Comparison of ENCODE assay signal across 32 cellular contexts in the genomic region with DNA sequence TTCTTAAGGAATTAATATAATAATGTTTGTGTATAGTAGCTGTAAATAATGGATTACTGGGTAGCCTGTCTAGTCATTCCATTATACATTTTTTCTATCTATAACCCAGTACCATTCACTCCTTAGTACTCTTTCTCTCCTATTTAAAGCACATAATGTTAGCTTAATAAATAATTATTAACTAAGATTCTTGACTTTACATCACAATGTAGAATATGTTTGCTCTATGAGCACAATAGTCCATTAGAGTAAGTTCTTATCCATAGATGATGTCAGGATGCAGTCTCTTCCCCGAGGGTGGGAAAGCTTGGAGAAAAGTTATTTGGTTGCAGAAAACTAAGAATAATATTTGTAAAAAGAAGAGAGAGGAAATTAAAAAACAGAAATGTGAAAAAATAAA.
"Had no signal": no experiment of that assay in that cellular context is flagged by ENCODE, and none has a peak within 500 bp of the region (broad histone marks: within the 10 kb centered on the region; RNA-seq: fewer than 3 reads in every experiment).

No MANE protein-coding gene starts in this region.

- H3K27ac ChIP-seq: adrenal gland, ascending aorta, body of pancreas, brain microvascular endothelial cell, breast epithelium, cardiac muscle cell had no signal

- H3K4me3 ChIP-seq: adrenal gland, ascending aorta, body of pancreas, breast epithelium, cardiac muscle cell had no signal

- ATAC-seq: activated naive CD4-positive, alpha-beta T cell treated with anti-CD3 and anti-CD28 coated beads, Interleukin-2, amount 50 U/mL, for 72 hours; activated naive CD8-positive, alpha-beta T cell treated with anti-CD3 and anti-CD28 coated beads, Interleukin-2, amount 50 U/mL, for 24 hours; activated T-cell treated with anti-CD3 and anti-CD28 coated beads, Interleukin-2, amount 50 U/mL, for 4 hours; activated T-cell treated with anti-CD3 and anti-CD28 coated beads, Interleukin-2, amount 50 U/mL, for 72 hours; activated T-helper 17 cell treated with anti-CD3 and anti-CD28 coated beads, Interleukin-2, amount 50 U/mL, for 72 hours; body of pancreas had no signal

- H3K27me3 ChIP-seq: adrenal gland, ascending aorta, body of pancreas, brain microvascular endothelial cell, breast epithelium, cardiac muscle cell had no signal

- H3K36me3 ChIP-seq: adrenal gland, ascending aorta, brain microvascular endothelial cell, breast epithelium, cardiac muscle cell had no signal

- DNase-seq: activated effector memory CD4-positive, alpha-beta T cell treated with anti-CD3 and anti-CD28 coated beads, Interleukin-2, amount 50 U/mL, for 16 hours; activated effector memory CD4-positive, alpha-beta T cell treated with Interleukin-2 at 50 U/mL for 16 hours; activated gamma-delta T cell; activated gamma-delta T cell treated with Interleukin-2 at 50 U/mL for 16 hours; activated naive CD4-positive, alpha-beta T cell; activated naive CD4-positive, alpha-beta T cell treated with anti-CD3 and anti-CD28 coated beads for 36 hours; activated naive CD4-positive, alpha-beta T cell treated with anti-CD3 and anti-CD28 coated beads, Interleukin-2, amount 10 ng/mL, durations not matched to agents 7 days and 5 days; activated naive CD4-positive, alpha-beta T cell treated with anti-CD3 and anti-CD28 coated beads, Interleukin-2, amount 50 U/mL, for 16 hours; activated naive CD4-positive, alpha-beta T cell treated with Interleukin-2 at 50 U/mL for 16 hours; activated naive CD8-positive, alpha-beta T cell treated with anti-CD3 and anti-CD28 coated beads for 36 hours; activated naive CD8-positive, alpha-beta T cell treated with anti-CD3 and anti-CD28 coated beads, Interleukin-2, amount 10 ng/mL, durations not matched to agents 7 days and 5 days; activated naive CD8-positive, alpha-beta T cell treated with anti-CD3 and anti-CD28 coated beads, Interleukin-2, amount 50 U/mL, for 24 hours; activated T-cell treated with anti-CD3 and anti-CD28 coated beads, Interleukin-2, amount 50 U/mL, for 4 hours; activated T-cell treated with anti-CD3 and anti-CD28 coated beads, Interleukin-2, amount 50 U/mL, for 48 hours; activated T-cell treated with anti-CD3 and anti-CD28 coated beads, Interleukin-2, amount 50 U/mL, for 72 hours; adrenal gland; amniotic stem cell; amygdala; anterior cingulate cortex; aorta; body of pancreas; brain microvascular endothelial cell; caudate nucleus; central memory CD4-positive, alpha-beta T cell; cerebellar nuclear complex had no signal

- FAIRE-seq: astrocyte, bronchial epithelial cell had no signal

- H3K9me3 ChIP-seq: adrenal gland, ascending aorta, body of pancreas had no signal

- H3K4me1 ChIP-seq: ascending aorta, body of pancreas, breast epithelium had no signal
